Comparison of ENCODE assay signal across 13 cellular contexts in genomic region chr20:4869290-4870193, GRCh38. TPM values are rescaled to one million over a fixed set of nuclear protein-coding genes. Genes with fewer than 3 reads are reported as not detected.
DNase-seq lines count a peak whose midpoint lies in the region; TF ChIP-seq lines count a peak whose summit lies in the region.
"Had no signal": no experiment of that assay in that cellular context is flagged by ENCODE, and none has a peak within 500 bp of the region (broad histone marks: within the 10 kb centered on the region; RNA-seq: fewer than 3 reads in every experiment).

No MANE protein-coding gene starts in this region.

- no peaks in the 10 kb centered on the region for H3K9me3 Mint-ChIP-seq in activated naive CD4-positive, alpha-beta T cell treated with anti-CD3 and anti-CD28 coated beads, Interleukin-2, amount 50 U/mL, for 24 hours
- H3K9me3 Mint-ChIP-seq: nephron had no signal

- no peaks in the 10 kb centered on the region for H3K79me2 ChIP-seq in PC-9 (ENCODE audit: low read depth)

- CTCF ChIA-PET in PC-9 (lab: Charles Lee): interaction anchor here (0.6 kb wide), 1 partner anchor 257 kb away, joined by 4 read pairs; no protein-coding TSS in a partner anchor

- no peaks in the 10 kb centered on the region for H3F3A ChIP-seq in PC-9 (ENCODE audit: insufficient read depth, low read depth)

- H3K4me1 ChIP-seq in PC-9 (replicated peaks; ENCODE audit: insufficient read depth) (peaks cover 21% of the 10 kb centered on the region), BE2C (no peaks in the 10 kb centered on the region)
- H3K4me1 ChIP-seq: suprapubic skin had no signal

- POLR2A ChIA-PET in PC-9 (lab: Charles Lee; ENCODE audit: unreplicated experiment): interaction anchor here (0.6 to 0.7 kb wide), 2 partner anchors 29 to 63 kb away, joined by 3 to 13 read pairs; no protein-coding TSS in a partner anchor

- H3K9me3 ChIP-seq in PC-9 (ENCODE audit: insufficient read depth, low read depth): no peaks in the 10 kb centered on the region
- no peaks in the 10 kb centered on the region for H3K9me3 ChIP-seq in BE2C
- H3K9me3 ChIP-seq: suprapubic skin had no signal

- H3K27ac Mint-ChIP-seq in activated naive CD4-positive, alpha-beta T cell treated with anti-CD3 and anti-CD28 coated beads, Interleukin-2, amount 50 U/mL, for 24 hours: peak overlapping the region; percentile 30

- TF ChIP-seq CTCF in PC-9 (conservative IDR thresholded peaks at IDR 0.05): no peak
- TF ChIP-seq CTCF in GM20000 (IDR thresholded peaks at IDR 0.05; ENCODE audit: extremely low read depth, missing control alignments): no peak
- no peak for TF ChIP-seq CTCF in BE2C (IDR thresholded peaks at IDR 0.05; ENCODE audit: low read depth, low read length)

- H3K36me3 Mint-ChIP-seq in activated naive CD4-positive, alpha-beta T cell treated with anti-CD3 and anti-CD28 coated beads, Interleukin-2, amount 50 U/mL, for 24 hours: peaks cover 11% of the 10 kb centered on the region

- intact Hi-C loops in PC-9 (cut with micrococcal nuclease; ENCODE audit: unreplicated experiment): loop anchor here (2.0 kb wide), 1 partner anchor 81 kb away; no protein-coding TSS in a partner anchor
- intact Hi-C loops in posterior cingulate gyrus (cut with DNase I): no loop called here

- H3K36me3 ChIP-seq in PC-9 (ENCODE audit: low read depth) (no peaks in the 10 kb centered on the region), BE2C (no peaks in the 10 kb centered on the region; the same call in 1 of the 2 replicates)

- no peak overlapping the region for H2AFZ ChIP-seq in PC-9

- no peaks in the 10 kb centered on the region for H4K20me1 ChIP-seq in PC-9 (ENCODE audit: insufficient read depth)

- H3K4me3 Mint-ChIP-seq in activated naive CD4-positive, alpha-beta T cell treated with anti-CD3 and anti-CD28 coated beads, Interleukin-2, amount 50 U/mL, for 24 hours: no peak overlapping the region
- H3K4me3 Mint-ChIP-seq: nephron had no signal

- peak overlapping the region; percentile 51 for H3K27ac ChIP-seq in PC-9
- H3K27ac ChIP-seq: coronary artery, suprapubic skin had no signal

- no peaks in the 10 kb centered on the region for H3K27me3 ChIP-seq in PC-9 (ENCODE audit: insufficient read depth, low read depth)
- H3K27me3 ChIP-seq in BE2C: no peaks in the 10 kb centered on the region
- H3K27me3 ChIP-seq: suprapubic skin had no signal

- H3K27me3 Mint-ChIP-seq in activated naive CD4-positive, alpha-beta T cell treated with anti-CD3 and anti-CD28 coated beads, Interleukin-2, amount 50 U/mL, for 24 hours: no peaks in the 10 kb centered on the region

- H3K4me3 ChIP-seq in PC-9 (no peak overlapping the region), BE2C (ENCODE audit: low read depth, low read length) (no peak overlapping the region)
- H3K4me3 ChIP-seq: coronary artery, suprapubic skin had no signal

- no peak for DNase-seq in activated naive CD4-positive, alpha-beta T cell treated with anti-CD3 and anti-CD28 coated beads, Interleukin-2, amount 50 U/mL, for 16 hours
- peak; percentile 49 to 81 for DNase-seq in PC-9
- DNase-seq in fibroblast of gingiva (ENCODE audit: low read depth): peak; percentile 27
- DNase-seq in GM20000 (ENCODE audit: low spot score): no peak
- no peak for DNase-seq in BE2C
- DNase-seq in posterior cingulate gyrus: no peak
- no peak for DNase-seq in NCI-H226
- DNase-seq: C1 segment of cervical spinal cord, hippocampal formation had no signal

- no TSS peak for BruUV-seq in PC-9 (replicated peaks; lab: Mats Ljungman, UMichigan)

- H3K4me1 Mint-ChIP-seq in activated naive CD4-positive, alpha-beta T cell treated with anti-CD3 and anti-CD28 coated beads, Interleukin-2, amount 50 U/mL, for 24 hours: peaks cover 23% of the 10 kb centered on the region

- no peaks in the 10 kb centered on the region for H3K9me2 ChIP-seq in PC-9 (ENCODE audit: insufficient read depth)

- peak overlapping the region; percentile 47 for H3K4me2 ChIP-seq in PC-9

RNA-seq across cellular contexts. Expression of gene RASSF2, which starts 46.1 kb away (rescaled TPM):
- 8.2 and 9.4 TPM in 2 replicates for total RNA-seq in PC-9 (2021)
- polyA plus RNA-seq in BE2C (2012; ENCODE audit: insufficient read depth, insufficient read length, low read depth): not detected

Comparison
In these comparisons a context has a peak if more than half of its experiments do, and no peak if none do; other contexts are left out.
1. DNase-seq: peak in PC-9 (2 of 2) and fibroblast of gingiva (single experiment); none in activated naive CD4-positive, alpha-beta T cell treated with anti-CD3 and anti-CD28 coated beads, Interleukin-2, amount 50 U/mL, for 16 hours (single experiment), GM20000 (single experiment), BE2C (single experiment), posterior cingulate gyrus (0 of 10) and NCI-H226 (single experiment).